8 cellular contexts compared by ENCODE assay signal in genomic region chr19:58386576-58387337, GRCh38. TPM values are rescaled to one million over a fixed set of nuclear protein-coding genes. Genes with fewer than 3 reads are reported as not detected.
DNase-seq lines count a peak whose midpoint lies in the region; ATAC-seq, FAIRE-seq and TF ChIP-seq lines count a peak whose summit lies in the region.

Gene RPS5, plus strand, starts transcription at chr19:58387269. Its CDS starts 869 bp downstream, at chr19:58388138.

- H3K36me3 ChIP-seq in bronchial epithelial cell (ENCODE audit: control insufficient read depth, insufficient read depth, low read length) (peaks cover 12% of the 10 kb centered on the region), smooth muscle cell (ENCODE audit: low read depth) (no peaks in the 10 kb centered on the region)

- peak; percentile 89 for FAIRE-seq in bronchial epithelial cell (lab: Jason Lieb, UNC)

- ATAC-seq in GM18907 (IDR thresholded peaks at IDR 0.05; ENCODE audit: unreplicated experiment) (peak; percentile 83), HG03159 (IDR thresholded peaks at IDR 0.05; ENCODE audit: unreplicated experiment) (peak; percentile 81)

- no peaks in the 10 kb centered on the region for H3K9me3 ChIP-seq in smooth muscle cell (replicated peaks; ENCODE audit: low read depth)

- peaks cover 43% of the 10 kb centered on the region for H4K20me1 ChIP-seq in smooth muscle cell (ENCODE audit: low read depth)

- TF ChIP-seq CTCF in AG04449 (IDR thresholded peaks at IDR 0.05; ENCODE audit: insufficient read depth, low read length, missing control alignments) (no peak), WI38 (IDR thresholded peaks at IDR 0.05; ENCODE audit: low read depth, low read length) (no peak), bronchial epithelial cell (IDR thresholded peaks at IDR 0.05; ENCODE audit: insufficient read depth, low read length, severe bottlenecking) (no peak), smooth muscle cell (IDR thresholded peaks at IDR 0.05; ENCODE audit: borderline replicate concordance, insufficient read depth, poor library complexity, severe bottlenecking) (no peak)

- peaks cover 17% of the 10 kb centered on the region for H3K4me1 ChIP-seq in smooth muscle cell (ENCODE audit: low read depth)

- peak within 1 kb of the TSS; percentile 86 for H3K4me3 ChIP-seq in AG04449 (ENCODE audit: low read depth, low read length)
- peak within 1 kb of the TSS; percentile 97 for H3K4me3 ChIP-seq in WI38 (ENCODE audit: low read depth, low read length)
- H3K4me3 ChIP-seq in bronchial epithelial cell (ENCODE audit: low read depth, low read length) = peak within 1 kb of the TSS; percentile 59
- peak within 1 kb of the TSS; percentile 68 for H3K4me3 ChIP-seq in smooth muscle cell

- H3K79me2 ChIP-seq in smooth muscle cell (ENCODE audit: low read depth) = peaks cover 52% of the 10 kb centered on the region

- CTCF ChIA-PET in AG04449 (lab: Yijun Ruan, JAX) = no interaction called here

- POLR2A ChIA-PET in AG04449 (lab: Yijun Ruan, JAX) = interaction anchor here (0.7 kb wide), 1 partner anchor 365 kb away, joined by 3 read pairs; no protein-coding TSS in a partner anchor

- under 1% methylated on average over 60 of the region's 64 CpGs for WGBS in smooth muscle cell (ENCODE audit: low lambda C conversion rate)

- H3K27me3 ChIP-seq in bronchial epithelial cell (ENCODE audit: control insufficient read depth, insufficient read depth, low read length) (no peaks in the 10 kb centered on the region), smooth muscle cell (ENCODE audit: low read depth) (no peaks in the 10 kb centered on the region)

- H3K9ac ChIP-seq in smooth muscle cell (ENCODE audit: low read depth) = peak within 1 kb of the TSS; percentile 88

- peak within 1 kb of the TSS; percentile 99 for H3K4me2 ChIP-seq in smooth muscle cell

- peak; percentile 95 for DNase-seq in AG04449 (ENCODE audit: low read depth, low spot score)
- peak; percentile 100 for DNase-seq in NCI-H2227 treated with DMSO at 0.1 percent for 48 hours (lab: John Stamatoyannopoulos, UW)
- peak; percentile 97 for DNase-seq in bronchial epithelial cell (ENCODE audit: low read depth)
- DNase-seq in iPS-NIHi7 (ENCODE audit: extremely low spot score) = peak; percentile 99
- DNase-seq in smooth muscle cell (lab: John Stamatoyannopoulos, UW; ENCODE audit: unreplicated experiment) = peak; percentile 76

- H3F3A ChIP-seq in smooth muscle cell (ENCODE audit: low read depth) = no peaks in the 10 kb centered on the region

- H2AFZ ChIP-seq in smooth muscle cell (ENCODE audit: low read depth) = peak within 1 kb of the TSS; percentile 81

- peak within 1 kb of the TSS; percentile 91 for H3K27ac ChIP-seq in smooth muscle cell (ENCODE audit: low read depth)

RNA-seq across cellular contexts. Expression of gene RPS5, which starts in this region (rescaled TPM):
- total RNA-seq in bronchial epithelial cell (3,518 and 4,823 TPM in 2 replicates), smooth muscle cell (1,602 and 1,773 TPM in 2 replicates)
- 650 and 684 TPM in 2 replicates for polyA plus RNA-seq in smooth muscle cell

Comparison
In these comparisons a context has a peak if more than half of its experiments do, and no peak if none do; other contexts are left out.
1. Peak in every context shown above with its lines: DNase-seq, ATAC-seq, H3K4me3 ChIP-seq and H3K27ac ChIP-seq.